Comparison of ENCODE assay signal across 22 cellular contexts in the genomic region with DNA sequence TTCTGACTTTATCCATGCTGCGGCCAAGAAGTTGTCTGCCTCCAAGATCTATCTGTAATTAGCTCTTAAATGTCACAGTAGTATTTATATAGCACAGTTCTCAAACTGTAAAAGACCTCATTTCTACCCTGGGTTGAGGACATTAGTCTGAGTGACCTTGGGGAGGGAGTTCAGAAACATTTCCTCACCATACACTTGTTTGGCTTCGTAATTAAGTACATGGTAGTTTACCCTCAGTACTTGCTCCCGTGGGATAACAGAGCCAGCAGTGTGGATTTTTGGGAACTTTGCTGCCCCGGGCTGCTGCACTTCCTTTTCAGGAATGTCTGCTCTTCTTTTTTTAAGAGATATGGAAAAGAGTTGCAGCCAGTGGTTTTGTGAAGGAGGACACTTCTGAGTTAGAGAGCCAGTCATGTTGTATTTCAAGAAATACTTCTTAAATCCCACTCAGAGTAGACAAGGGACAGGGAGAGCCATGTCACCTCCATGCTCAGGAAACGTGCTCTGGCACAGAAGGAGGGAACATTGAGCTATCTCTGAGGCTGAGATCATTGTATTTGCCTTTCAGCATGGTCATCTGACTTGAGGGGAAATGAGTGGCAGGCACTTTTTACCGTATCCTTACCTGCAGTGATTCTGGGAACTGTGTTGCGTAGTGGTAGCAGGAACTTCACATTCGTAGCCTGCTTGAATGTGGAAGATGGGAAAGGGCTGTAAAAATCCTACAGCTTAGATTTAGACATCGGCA. TPM values are rescaled to one million over a fixed set of nuclear protein-coding genes. Genes with fewer than 3 reads are reported as not detected.
DNase-seq lines count a peak whose midpoint lies in the region; ATAC-seq and TF ChIP-seq lines count a peak whose summit lies in the region.
"Had no signal": no experiment of that assay in that cellular context is flagged by ENCODE, and none has a peak within 500 bp of the region (broad histone marks: within the 10 kb centered on the region; RNA-seq: fewer than 3 reads in every experiment).

No MANE protein-coding gene starts in this region.

- no peaks in the 10 kb centered on the region for H3K9me3 ChIP-seq in cardiac muscle cell (ENCODE audit: low read depth)
- H3K9me3 ChIP-seq: adrenal gland had no signal

- H3K27me3 ChIP-seq in cardiac muscle cell = no peaks in the 10 kb centered on the region
- H3K27me3 ChIP-seq: adrenal gland had no signal

- CTCF ChIA-PET in activated B cell treated with CpG ODN at 0.5 μM for 24 hours (lab: Charles Lee) = interaction anchor here (1.5 to 1.7 kb wide), 2 partner anchors 9 to 154 kb away, joined by 4 to 6 read pairs; no protein-coding TSS in a partner anchor

- peaks cover 73% of the 10 kb centered on the region for H3K36me3 Mint-ChIP-seq in activated B cell treated with CpG ODN at 0.5 μM for 24 hours (ENCODE audit: low read depth)
- peaks cover 46% of the 10 kb centered on the region for H3K36me3 Mint-ChIP-seq in memory B cell
- H3K36me3 Mint-ChIP-seq in type B pancreatic cell = peaks cover 58% of the 10 kb centered on the region

- no peak overlapping the region for H3K4me3 ChIP-seq in cardiac muscle cell
- H3K4me3 ChIP-seq: adrenal gland, GM12878 had no signal

- H3K27ac Mint-ChIP-seq in activated B cell treated with CpG ODN at 0.5 μM for 24 hours (peak overlapping the region; percentile 47), memory B cell (peak overlapping the region; percentile 32), type B pancreatic cell (peak overlapping the region; percentile 48)
- H3K27ac Mint-ChIP-seq: activated CD8-positive, alpha-beta memory T cell treated with anti-CD3 and anti-CD28 coated beads, Interleukin-2, amount 10 ng/mL, durations not matched to agents 7 days and 5 days had no signal

- H3K4me1 Mint-ChIP-seq in activated B cell treated with CpG ODN at 0.5 μM for 24 hours (peaks cover 34% of the 10 kb centered on the region), memory B cell (peaks cover 8% of the 10 kb centered on the region), type B pancreatic cell (ENCODE audit: unreplicated experiment) (peaks cover 6% of the 10 kb centered on the region)

- peaks cover 7% of the 10 kb centered on the region for H3K4me1 ChIP-seq in cardiac muscle cell (ENCODE audit: low read depth)

- H3K4me3 Mint-ChIP-seq in activated B cell treated with CpG ODN at 0.5 μM for 24 hours (peak overlapping the region; percentile 13), memory B cell (no peak overlapping the region), type B pancreatic cell (no peak overlapping the region)
- H3K4me3 Mint-ChIP-seq: activated CD8-positive, alpha-beta memory T cell treated with anti-CD3 and anti-CD28 coated beads, Interleukin-2, amount 10 ng/mL, durations not matched to agents 7 days and 5 days had no signal

- DNase-seq in activated B cell treated with CpG ODN at 0.5 μM for 24 hours = no peak
- no peak for DNase-seq in cardiac muscle cell (ENCODE audit: low read depth in 1 of 2, low spot score in 1 of 2)
- DNase-seq in memory B cell (ENCODE audit: low spot score in 2 of 2) = no peak
- no peak for DNase-seq in type B pancreatic cell (ENCODE audit: extremely low spot score, unreplicated experiment)
- DNase-seq in DMS114 treated with DMSO at 0.1 percent for 48 hours (lab: John Stamatoyannopoulos, UW; ENCODE audit: unreplicated experiment) = no peak
- no peak for DNase-seq in NCI-H82 treated with DMSO at 0.1 percent for 48 hours (lab: John Stamatoyannopoulos, UW; ENCODE audit: unreplicated experiment)
- DNase-seq: activated CD4-positive, CD25-positive, alpha-beta regulatory T cell treated with anti-CD3 and anti-CD28 coated beads, Interleukin-2, amount 50 U/mL, for 72 hours; activated CD8-positive, alpha-beta memory T cell treated with anti-CD3 and anti-CD28 coated beads, Interleukin-2, amount 10 ng/mL, durations not matched to agents 7 days and 5 days; activated effector memory CD4-positive, alpha-beta T cell treated with Interleukin-2 at 50 U/mL for 16 hours; Calu3; GF-D8; KG1; kidney glomerular epithelial cell; NCI-H2081 treated with DMSO at 0.1 percent for 48 hours; NCI-H526 treated with DMSO at 0.1 percent for 48 hours; SIG-M5; stimulated activated CD4-positive, alpha-beta T cell treated with anti-CD3 and anti-CD28 coated beads, Interleukin-4, amount 100 ng/mL, for 24 hours; substantia nigra had no signal

- intact Hi-C loops in activated B cell treated with CpG ODN at 0.5 μM for 24 hours (cut with micrococcal nuclease) = no loop called here

- peaks cover 53% of the 10 kb centered on the region for H3K36me3 ChIP-seq in cardiac muscle cell

- H3K9me3 Mint-ChIP-seq in activated B cell treated with CpG ODN at 0.5 μM for 24 hours (no peaks in the 10 kb centered on the region), memory B cell (peaks cover 4% of the 10 kb centered on the region), type B pancreatic cell (no peaks in the 10 kb centered on the region)

- TF ChIP-seq CTCF in activated B cell treated with CpG ODN at 0.5 μM for 24 hours (IDR thresholded peaks at IDR 0.05) (no peak), cardiac muscle cell (IDR thresholded peaks at IDR 0.05; ENCODE audit: low read depth, low read length) (no peak), type B pancreatic cell (conservative IDR thresholded peaks at IDR 0.05) (no peak)

- H3K27ac ChIP-seq in cardiac muscle cell = peak overlapping the region; percentile 86

- POLR2A ChIA-PET in activated B cell treated with CpG ODN at 0.5 μM for 24 hours (lab: Charles Lee) = interaction anchor here (0.9 to 1.3 kb wide), 2 partner anchors 9 to 26 kb away, joined by 3 read pairs; no protein-coding TSS in a partner anchor

- ATAC-seq in activated B cell treated with CpG ODN at 0.5 μM for 24 hours (ENCODE audit: low read depth) (no peak), memory B cell (ENCODE audit: low read depth) (no peak), HG03442 (IDR thresholded peaks at IDR 0.05; ENCODE audit: unreplicated experiment) (no peak)
- ATAC-seq: activated CD8-positive, alpha-beta memory T cell treated with anti-CD3 and anti-CD28 coated beads, Interleukin-2, amount 10 ng/mL, durations not matched to agents 7 days and 5 days; GM12878; HCT116 had no signal

- H3K27me3 Mint-ChIP-seq in activated B cell treated with CpG ODN at 0.5 μM for 24 hours = no peaks in the 10 kb centered on the region
- H3K27me3 Mint-ChIP-seq in memory B cell = no peaks in the 10 kb centered on the region
- no peaks in the 10 kb centered on the region for H3K27me3 Mint-ChIP-seq in type B pancreatic cell
- H3K27me3 Mint-ChIP-seq: activated CD8-positive, alpha-beta memory T cell treated with anti-CD3 and anti-CD28 coated beads, Interleukin-2, amount 10 ng/mL, durations not matched to agents 7 days and 5 days had no signal

RNA-seq across cellular contexts. Expression of a gene that starts 33.6 kb away (rescaled TPM):
- total RNA-seq in activated B cell treated with CpG ODN at 0.5 μM for 24 hours = 38.4 and 40.8 TPM in 2 replicates
- total RNA-seq in cardiac muscle cell = 26.2 and 43.5 TPM in 2 replicates
- 31.0 and 44.5 TPM in 2 replicates for polyA plus RNA-seq in cardiac muscle cell
- 29.7 and 41.9 TPM in 2 replicates for total RNA-seq in type B pancreatic cell (ENCODE audit: low replicate concordance)

RNA-seq across cellular contexts. Expression of a gene that starts 33.9 kb away (rescaled TPM):
- total RNA-seq in activated B cell treated with CpG ODN at 0.5 μM for 24 hours = 27.1 and 30.1 TPM in 2 replicates
- 19.0 and 23.0 TPM in 2 replicates for total RNA-seq in cardiac muscle cell
- polyA plus RNA-seq in cardiac muscle cell = 23.1 and 32.8 TPM in 2 replicates
- 25.1 and 43.8 TPM in 2 replicates for total RNA-seq in type B pancreatic cell (ENCODE audit: low replicate concordance)
